In genomic region chr1:108829498-108829916, GRCh38 we compare ENCODE assay signal across 12 cellular contexts. TPM values are rescaled to one million over a fixed set of nuclear protein-coding genes. Genes with fewer than 3 reads are reported as not detected.
DNase-seq lines count a peak whose midpoint lies in the region; ATAC-seq and TF ChIP-seq lines count a peak whose summit lies in the region.
"Had no signal": no experiment of that assay in that cellular context is flagged by ENCODE, and none has a peak within 500 bp of the region (broad histone marks: within the 10 kb centered on the region; RNA-seq: fewer than 3 reads in every experiment).

No MANE protein-coding gene starts in this region.

- 65 to 78% methylated on average over 6 of the region's 6 CpGs for WGBS in lung, 2 donors
- 51 to 67% methylated on average over 4 to 6 of the region's 6 CpGs for WGBS in transverse colon (ENCODE audit: low coverage in 1 of 2), 2 donors

- H3K4me1 ChIP-seq in lung (ENCODE audit: control insufficient read depth in 2 of 2, insufficient read depth in 2 of 2, low read length in 2 of 2) (peaks cover 7 to 9% of the 10 kb centered on the region in 2 donors), transverse colon (peaks cover 0 to 36% (median 11%) of the 10 kb centered on the region in 4 donors)
- H3K4me1 ChIP-seq: pancreas had no signal

- peaks cover 47% of the 10 kb centered on the region for H3K4me1 Mint-ChIP-seq in MCF 10A (ENCODE audit: insufficient read depth, unreplicated experiment)
- peaks cover 11% of the 10 kb centered on the region for H3K4me1 Mint-ChIP-seq in T-helper 2 cell treated with Interferon-gamma antibody and Interleukin-4, amounts not matched to agents 5 μg/mL and 100 μg/mL, for 36 hours (ENCODE audit: low read depth)

- in situ Hi-C loops in transverse colon (cut with MboI; ENCODE audit: low pct_ligation_motif_present in 1 of 4, low pct_unique_long_range_greater_than_20kb in 1 of 4, low sequenced_read_pairs in 3 of 4): loop anchor here in 1 of 4 donors (5.0 kb wide), 1 partner anchor 68 kb away; no protein-coding TSS in a partner anchor

- peak overlapping the region; percentile 77 for H3K4me3 Mint-ChIP-seq in MCF 10A (ENCODE audit: unreplicated experiment)
- H3K4me3 Mint-ChIP-seq in T-helper 2 cell treated with Interferon-gamma antibody and Interleukin-4, amounts not matched to agents 5 μg/mL and 100 μg/mL, for 36 hours: no peak overlapping the region

- H3K9me3 ChIP-seq in lung (ENCODE audit: control insufficient read depth in 2 of 2, insufficient read depth in 1 of 2, low read length in 1 of 2) (no peaks in the 10 kb centered on the region), transverse colon (no peaks in the 10 kb centered on the region)
- H3K9me3 ChIP-seq: pancreas had no signal

- H3K27ac ChIP-seq in lung (ENCODE audit: low read depth in 1 of 2, low read length in 1 of 2) (peak overlapping the region in 1 of 2 donors; percentile 88), transverse colon (peak overlapping the region; percentile 76 to 89 (median 76))
- H3K27ac ChIP-seq: SK-N-MC had no signal

- intact Hi-C loops in MCF 10A (cut with micrococcal nuclease): loop anchor here (2.0 to 5.0 kb wide), 2 partner anchors 82 to 433 kb away; partner anchors contain the start of gene STXBP3
- intact Hi-C loops in transverse colon (cut with DNase I; ENCODE audit: low total_unique reads): loop anchor here (2.0 kb wide), 1 partner anchor 69 kb away; no protein-coding TSS in a partner anchor

- no peak for TF ChIP-seq CTCF in MCF 10A (IDR thresholded peaks at IDR 0.05; ENCODE audit: unreplicated experiment)
- no peak for TF ChIP-seq CTCF in lung (IDR thresholded peaks at IDR 0.05; ENCODE audit: control extremely low read depth, extremely low read depth)
- TF ChIP-seq CTCF in transverse colon (IDR thresholded peaks at IDR 0.05): no peak

- no peaks in the 10 kb centered on the region for H3K27me3 Mint-ChIP-seq in MCF 10A (ENCODE audit: insufficient read depth, unreplicated experiment)
- H3K27me3 Mint-ChIP-seq in T-helper 2 cell treated with Interferon-gamma antibody and Interleukin-4, amounts not matched to agents 5 μg/mL and 100 μg/mL, for 36 hours (ENCODE audit: low read depth): peaks cover 6% of the 10 kb centered on the region

- DNase-seq in NCI-H748 (lab: John Stamatoyannopoulos, UW; ENCODE audit: unreplicated experiment) (peak; percentile 37), NCI-H748 treated with DMSO at 0.1 percent for 48 hours (lab: John Stamatoyannopoulos, UW) (no peak), MCF 10A (ENCODE audit: unreplicated experiment) (peak; percentile 57), lung (ENCODE audit: low spot score) (peak; percentile 56), transverse colon (no peak), NCI-H1930 (lab: John Stamatoyannopoulos, UW) (no peak), Ammon's horn (ENCODE audit: low spot score) (no peak)
- no peak for DNase-seq in T-helper 2 cell treated with Interferon-gamma antibody and Interleukin-4, amounts not matched to agents 5 μg/mL and 100 μg/mL, for 36 hours (ENCODE audit: low spot score)
- DNase-seq: heart right ventricle, pancreas had no signal

- H3K4me3 ChIP-seq in lung (no peak overlapping the region), transverse colon (no peak overlapping the region)
- H3K4me3 ChIP-seq: pancreas, SK-N-MC had no signal

- POLR2A ChIA-PET in MCF 10A (lab: Yijun Ruan, JAX): interaction anchor here (1.0 to 8.7 kb wide), 19 partner anchors 8 to 385 kb away, joined by 3 to 276 read pairs (median 9); partner anchors contain the start of genes CLCC1, GPSM2 and PRPF38B

- CTCF ChIA-PET in MCF 10A (lab: Yijun Ruan, JAX): interaction anchor here (0.6 to 11.1 kb wide), 10 partner anchors 10 to 78 kb away, joined by 3 to 255 read pairs (median 26); partner anchors contain the start of gene GPSM2

- no peaks in the 10 kb centered on the region for H3K9me3 Mint-ChIP-seq in MCF 10A (ENCODE audit: unreplicated experiment)
- no peaks in the 10 kb centered on the region for H3K9me3 Mint-ChIP-seq in T-helper 2 cell treated with Interferon-gamma antibody and Interleukin-4, amounts not matched to agents 5 μg/mL and 100 μg/mL, for 36 hours

- no peak for ATAC-seq in lung (ENCODE audit: insufficient read depth, low FRiP score)

- TF ChIP-seq POLR2A in transverse colon (IDR thresholded peaks at IDR 0.05): no peak

- peak overlapping the region; percentile 94 for H3K27ac Mint-ChIP-seq in MCF 10A (ENCODE audit: low read depth, unreplicated experiment)
- no peak overlapping the region for H3K27ac Mint-ChIP-seq in T-helper 2 cell treated with Interferon-gamma antibody and Interleukin-4, amounts not matched to agents 5 μg/mL and 100 μg/mL, for 36 hours

- TF ChIP-seq EP300 in transverse colon (IDR thresholded peaks at IDR 0.05; ENCODE audit: low read depth): no peak

- no peaks in the 10 kb centered on the region for H3K27me3 ChIP-seq in lung (ENCODE audit: control insufficient read depth, insufficient read depth)
- no peaks in the 10 kb centered on the region for H3K27me3 ChIP-seq in transverse colon
- H3K27me3 ChIP-seq: heart right ventricle, pancreas had no signal

- BruUV-seq in MCF 10A (replicated peaks; lab: Mats Ljungman, UMichigan): TSS peak; percentile 42

- no peaks in the 10 kb centered on the region for H3K36me3 ChIP-seq in lung (ENCODE audit: control insufficient read depth in 2 of 2, insufficient read depth in 2 of 2, low read length in 2 of 2)
- no peaks in the 10 kb centered on the region for H3K36me3 ChIP-seq in transverse colon
- H3K36me3 ChIP-seq: heart right ventricle, pancreas had no signal

- peaks cover 11% of the 10 kb centered on the region for H3K36me3 Mint-ChIP-seq in MCF 10A (ENCODE audit: insufficient read depth, unreplicated experiment)
- H3K36me3 Mint-ChIP-seq in T-helper 2 cell treated with Interferon-gamma antibody and Interleukin-4, amounts not matched to agents 5 μg/mL and 100 μg/mL, for 36 hours (ENCODE audit: low read depth): no peaks in the 10 kb centered on the region

RNA-seq across cellular contexts. Expression of gene AKNAD1, which starts 27.4 kb away (rescaled TPM):
- 6.1 and 7.2 TPM in 2 replicates for total RNA-seq in MCF 10A (2022)
- total RNA-seq in lung: under 1 TPM in 1 of 2 donors, not detected in 1; 0.31 TPM
- polyA plus RNA-seq in lung: under 1 TPM; 0.02 to 0.22 TPM
- total RNA-seq in transverse colon: not detected
- total RNA-seq: activated CD8-positive, alpha-beta memory T cell treated with anti-CD3 and anti-CD28 coated beads for 36 hours; heart right ventricle; pancreas had no signal

RNA-seq across cellular contexts. Expression of gene GPSM2, which starts 47.3 kb away (rescaled TPM):
- total RNA-seq in MCF 10A (2022) (61.2 and 88.7 TPM in 2 replicates), lung (10 to 100 TPM; 24.4 to 26.5 TPM), transverse colon (10 to 100 TPM in 3 of 4 donors, 1 to 10 TPM in 1; 9.7 to 31.0 (median 23.8) TPM)
- polyA plus RNA-seq in lung: 1 to 10 TPM; 5.9 to 6.5 TPM

Comparison
In these comparisons a context has a peak if more than half of its experiments do, and no peak if none do; other contexts are left out.
1. DNase-seq: peak in NCI-H748 (single experiment), MCF 10A (single experiment) and lung (single experiment); none in NCI-H748 treated with DMSO at 0.1 percent for 48 hours (single experiment), transverse colon (single experiment), NCI-H1930 (0 of 2), T-helper 2 cell treated with Interferon-gamma antibody and Interleukin-4, amounts not matched to agents 5 μg/mL and 100 μg/mL, for 36 hours (single experiment) and Ammon's horn (single experiment).